ENCODE assay signal across 8 cellular contexts in the genomic region with DNA sequence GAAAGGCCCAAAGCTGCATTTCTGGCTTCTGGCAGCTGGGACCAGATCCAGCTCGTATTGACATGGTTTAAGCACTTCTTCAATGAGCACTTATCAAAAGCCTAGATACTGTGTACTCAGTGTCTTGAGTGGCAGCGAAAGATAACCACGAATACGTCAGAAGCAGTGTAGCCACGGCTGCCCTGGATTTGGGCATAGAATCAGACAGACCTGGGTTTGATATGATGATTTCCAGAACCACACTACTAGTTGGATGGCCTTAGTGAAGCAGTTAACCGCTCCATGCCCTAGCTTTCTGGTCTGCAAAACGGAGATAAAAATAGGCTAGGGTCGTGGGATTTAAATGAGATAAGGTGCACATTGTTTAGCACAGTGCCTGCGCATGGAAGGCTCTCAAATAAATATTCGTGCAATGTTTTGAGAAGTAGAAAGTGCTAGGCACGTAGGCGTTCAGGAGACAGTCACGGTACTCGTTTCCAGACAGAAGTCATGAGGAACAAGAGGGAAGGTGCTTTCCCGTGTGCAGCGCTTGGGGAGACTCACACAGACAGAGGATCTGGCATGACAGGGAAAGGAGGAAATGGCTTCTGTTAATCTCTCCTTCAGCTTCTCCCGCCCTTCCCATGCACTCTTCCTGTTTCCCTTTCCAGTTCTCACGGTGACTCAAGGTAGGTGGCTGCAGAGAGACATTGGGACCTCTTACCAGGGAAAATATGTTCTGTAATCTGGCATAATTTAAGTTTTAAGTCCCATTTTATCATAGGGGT.
DNase-seq lines count a peak whose midpoint lies in the region; ATAC-seq and TF ChIP-seq lines count a peak whose summit lies in the region.

No MANE protein-coding gene starts in this region.

- no peaks in the 10 kb centered on the region for H3K27me3 ChIP-seq in A673 (replicated peaks; ENCODE audit: insufficient read depth, low read depth, low read length, poor library complexity)

- no peaks in the 10 kb centered on the region for H3K9me3 ChIP-seq in A673 (ENCODE audit: low read depth, low read length, poor library complexity, severe bottlenecking)

- no peaks in the 10 kb centered on the region for H3K36me3 ChIP-seq in A673 (ENCODE audit: insufficient read depth, low read length, poor library complexity, severe bottlenecking)

- ATAC-seq in GM19438 (IDR thresholded peaks at IDR 0.05; ENCODE audit: low read depth, unreplicated experiment) (peak; percentile 7), HG03521 (IDR thresholded peaks at IDR 0.05; ENCODE audit: unreplicated experiment) (peak; percentile 12), HG03097 (IDR thresholded peaks at IDR 0.05; ENCODE audit: low FRiP score, unreplicated experiment) (no peak)

- H3K27ac ChIP-seq in A673 (ENCODE audit: low read depth, low read length, poor library complexity, severe bottlenecking) = peak overlapping the region; percentile 92

- no peak for TF ChIP-seq CTCF in A673 (conservative IDR thresholded peaks at IDR 0.05; ENCODE audit: low read depth, low read length)

- intact Hi-C loops in A673 (cut with micrococcal nuclease; ENCODE audit: unreplicated experiment) (loop anchor here (2.0 kb wide), 1 partner anchor 41 kb away; no protein-coding TSS in a partner anchor), cardiac septum (cut with DNase I) (loop anchor here (2.0 to 5.0 kb wide), 8 partner anchors 25 to 937 kb away; partner anchors contain the start of genes CCNL1, LEKR1, SSR3 and TIPARP)

- peaks cover 46% of the 10 kb centered on the region for H3K4me1 ChIP-seq in A673 (ENCODE audit: insufficient read depth, low read length, poor library complexity, severe bottlenecking)

- POLR2A ChIA-PET in A673 (lab: Charles Lee; ENCODE audit: low non-redundant PET) = interaction anchor here (0.6 kb wide), 1 partner anchor 478 kb away, joined by 3 read pairs; no protein-coding TSS in a partner anchor

- BruUV-seq in A673 (replicated peaks; lab: Mats Ljungman, UMichigan) = no TSS peak

- CTCF ChIA-PET in A673 (lab: Charles Lee) = interaction anchor here (0.6 to 2.2 kb wide), 2 partner anchors 48 to 59 kb away, joined by 3 to 14 read pairs; no protein-coding TSS in a partner anchor

- no peak for DNase-seq in A673 (ENCODE audit: low spot score)
- peak; percentile 55 to 56 for DNase-seq in activated T-cell treated with anti-CD3 and anti-CD28 coated beads, Interleukin-2, amount 50 U/mL, for 48 hours
- DNase-seq in cardiac septum (ENCODE audit: low spot score) = peak; percentile 77
- no peak for DNase-seq in skeletal muscle cell (ENCODE audit: low read depth)
- DNase-seq in NCI-H2227 (lab: John Stamatoyannopoulos, UW; ENCODE audit: unreplicated experiment) = no peak

- H3K4me3 ChIP-seq in A673 (ENCODE audit: low read depth, low read length, poor library complexity, severe bottlenecking) (peak overlapping the region; percentile 47), skeletal muscle cell (ENCODE audit: low read depth, low read length) (peak overlapping the region; percentile 54)

Comparison
In these comparisons a context has a peak if more than half of its experiments do, and no peak if none do; other contexts are left out.
1. DNase-seq: peak in activated T-cell treated with anti-CD3 and anti-CD28 coated beads, Interleukin-2, amount 50 U/mL, for 48 hours (2 of 2) and cardiac septum (single experiment); none in A673 (single experiment), skeletal muscle cell (single experiment) and NCI-H2227 (single experiment).